Comparison of ENCODE assay signal across 19 cellular contexts in the genomic region with DNA sequence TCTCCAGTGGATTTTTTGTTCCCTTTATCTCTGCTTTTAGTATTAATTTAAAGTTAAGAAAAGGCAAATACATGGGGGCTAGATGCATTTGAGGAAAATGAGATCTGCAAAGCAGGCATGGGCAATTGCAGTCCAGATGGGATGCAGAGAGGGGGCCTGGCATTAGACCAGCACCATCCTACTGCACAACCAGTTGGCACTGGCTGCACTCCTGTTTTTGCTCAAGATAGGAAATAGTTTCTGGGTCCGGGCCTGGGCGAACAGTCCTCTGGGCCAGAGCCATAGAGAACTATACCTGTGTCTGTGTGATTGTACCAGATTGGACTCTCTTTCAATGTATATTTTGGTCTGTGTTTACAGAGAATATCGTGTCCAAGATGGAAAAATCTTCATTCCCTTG. TPM values are rescaled to one million over a fixed set of nuclear protein-coding genes. Genes with fewer than 3 reads are reported as not detected.
A peak's percentile ranks its signal among the peaks of the same experiment; 100 is the strongest.
DNase-seq lines count a peak whose midpoint lies in the region; TF ChIP-seq lines count a peak whose summit lies in the region.
"Had no signal": no experiment of that assay in that cellular context is flagged by ENCODE, and none has a peak within 500 bp of the region (broad histone marks: within the 10 kb centered on the region; RNA-seq: fewer than 3 reads in every experiment).

No MANE protein-coding gene starts in this region.

- H3K27ac ChIP-seq in mesenchymal stem cell (ENCODE audit: low read length, poor library complexity, severe bottlenecking) = no peak overlapping the region
- no peak overlapping the region for H3K27ac ChIP-seq in suprapubic skin
- no peak overlapping the region for H3K27ac ChIP-seq in uterus
- H3K27ac ChIP-seq: 22Rv1, BLaER1, C4-2B had no signal

- WGBS in mesenchymal stem cell = 97% methylated on average over 3 of the region's 3 CpGs
- WGBS in suprapubic skin = 95% methylated on average over 3 of the region's 3 CpGs

- H3K27me3 ChIP-seq in mesenchymal stem cell (ENCODE audit: control insufficient read depth in 1 of 2, insufficient read depth in 1 of 2, low read length in 2 of 2) = no peaks in the 10 kb centered on the region
- no peaks in the 10 kb centered on the region for H3K27me3 ChIP-seq in suprapubic skin
- H3K27me3 ChIP-seq in uterus = no peaks in the 10 kb centered on the region
- H3K27me3 ChIP-seq: BLaER1 had no signal

- intact Hi-C loops in uterus (cut with DNase I; ENCODE audit: low total_unique reads) = no loop called here

- no peak overlapping the region for H3K9ac ChIP-seq in mesenchymal stem cell (ENCODE audit: low read length)
- H3K9ac ChIP-seq: BLaER1 had no signal

- H3K36me3 ChIP-seq in mesenchymal stem cell (ENCODE audit: control insufficient read depth in 1 of 2, insufficient read depth in 2 of 2, low read depth in 1 of 2, low read length in 2 of 2) = peaks cover 0 to 7% of the 10 kb centered on the region in 2 experiments
- no peaks in the 10 kb centered on the region for H3K36me3 ChIP-seq in suprapubic skin
- H3K36me3 ChIP-seq in uterus = no peaks in the 10 kb centered on the region

- TF ChIP-seq POLR2A in suprapubic skin (IDR thresholded peaks at IDR 0.05) = no peak
- TF ChIP-seq POLR2A in uterus (IDR thresholded peaks at IDR 0.05) = no peak

- no peak overlapping the region for H2BK5ac ChIP-seq in mesenchymal stem cell (ENCODE audit: low read depth, low read length, poor library complexity, severe bottlenecking)

- H2BK15ac ChIP-seq in mesenchymal stem cell (ENCODE audit: low read depth, poor library complexity, severe bottlenecking) = no peak overlapping the region

- no peak for TF ChIP-seq EP300 in suprapubic skin (IDR thresholded peaks at IDR 0.05)

- H4K91ac ChIP-seq in mesenchymal stem cell (ENCODE audit: low read length) = no peak overlapping the region

- no peaks in the 10 kb centered on the region for H3K9me3 ChIP-seq in mesenchymal stem cell (ENCODE audit: control insufficient read depth, low read length)
- H3K9me3 ChIP-seq in suprapubic skin = no peaks in the 10 kb centered on the region
- H3K9me3 ChIP-seq in uterus = no peaks in the 10 kb centered on the region
- H3K9me3 ChIP-seq: Caco-2 had no signal

- no peaks in the 10 kb centered on the region for H3K79me1 ChIP-seq in mesenchymal stem cell (replicated peaks; ENCODE audit: low read length, poor library complexity, severe bottlenecking)

- H2BK12ac ChIP-seq in mesenchymal stem cell (ENCODE audit: low read length in 2 of 2) = no peak overlapping the region

- no peak overlapping the region for H2BK120ac ChIP-seq in mesenchymal stem cell (ENCODE audit: low read depth, low read length)

- TF ChIP-seq CTCF in suprapubic skin (IDR thresholded peaks at IDR 0.05) (no peak), uterus (IDR thresholded peaks at IDR 0.05) (no peak)

- no peak overlapping the region for H2AFZ ChIP-seq in mesenchymal stem cell (ENCODE audit: low read depth, low read length)
- H2AFZ ChIP-seq: GM23338 had no signal

- H3K18ac ChIP-seq in mesenchymal stem cell (ENCODE audit: low read depth in 1 of 2, low read length in 2 of 2) = no peak overlapping the region

- no peak overlapping the region for H3K23ac ChIP-seq in mesenchymal stem cell (ENCODE audit: low read length in 2 of 2)

- H3K4me3 ChIP-seq in mesenchymal stem cell (ENCODE audit: insufficient read depth in 1 of 2, low read depth in 1 of 2, low read length in 2 of 2) (no peak overlapping the region), suprapubic skin (no peak overlapping the region), uterus (no peak overlapping the region)
- H3K4me3 ChIP-seq: BLaER1, GM12878, GM23338 had no signal

- H3K4me1 ChIP-seq in mesenchymal stem cell (ENCODE audit: control insufficient read depth, insufficient read depth, low read depth, low read length) = no peaks in the 10 kb centered on the region
- no peaks in the 10 kb centered on the region for H3K4me1 ChIP-seq in suprapubic skin
- no peaks in the 10 kb centered on the region for H3K4me1 ChIP-seq in uterus
- H3K4me1 ChIP-seq: BLaER1, Caco-2 had no signal

- H2AK5ac ChIP-seq in mesenchymal stem cell (ENCODE audit: low read length, severe bottlenecking) = no peak overlapping the region

- no peak overlapping the region for H4K8ac ChIP-seq in mesenchymal stem cell (ENCODE audit: low read length)

- no peak overlapping the region for H3K4ac ChIP-seq in mesenchymal stem cell (ENCODE audit: low read depth in 1 of 2, low read length in 2 of 2)

- DNase-seq in DMS 273 (lab: John Stamatoyannopoulos, UW; ENCODE audit: unreplicated experiment) (peak; percentile 69), NCI-H1694 (lab: John Stamatoyannopoulos, UW) (peak; percentile 60), NCI-H446 treated with DMSO at 0.1 percent for 48 hours (lab: John Stamatoyannopoulos, UW) (peak; percentile 66), cerebellum (ENCODE audit: low spot score) (peak; percentile 84), mesenchymal stem cell (no peak), medulla oblongata (ENCODE audit: extremely low spot score) (no peak), suprapubic skin (ENCODE audit: low spot score in 2 of 2) (no peak), uterus (no peak)
- DNase-seq: Caco-2; CD4-positive, CD25-positive, alpha-beta regulatory T cell; CD8-positive, alpha-beta T cell; DMS53; DMS79 treated with DMSO at 0.1 percent for 48 hours; H9 had no signal

- no peak overlapping the region for H3K14ac ChIP-seq in mesenchymal stem cell (ENCODE audit: low read length in 2 of 2)

- no peak overlapping the region for H3K4me2 ChIP-seq in mesenchymal stem cell (ENCODE audit: low read length, poor library complexity, severe bottlenecking)
- H3K4me2 ChIP-seq: BLaER1, GM23338 had no signal

RNA-seq across cellular contexts. Expression of a gene that starts 34.0 kb away (rescaled TPM):
- total RNA-seq in cerebellum (13.2 TPM), suprapubic skin (10 to 100 TPM in 1 of 4 donors, 1 to 10 TPM in 3; 3.9 to 12.4 (median 6.7) TPM), uterus (10 to 100 TPM; 55.0 to 87.0 (median 57.9) TPM)
- polyA plus RNA-seq in mesenchymal stem cell (2013, experiment 1 of 2) = 55.1 TPM
- polyA plus RNA-seq in mesenchymal stem cell (2013, experiment 2 of 2) = 58.6 TPM

RNA-seq across cellular contexts. Expression of a gene that starts 34.0 kb away (rescaled TPM):
- total RNA-seq in cerebellum (46.9 TPM), suprapubic skin (10 to 100 TPM; 34.6 to 52.4 (median 44.2) TPM), uterus (10 to 100 TPM; 18.4 to 91.9 (median 68.6) TPM)
- 121 TPM for polyA plus RNA-seq in mesenchymal stem cell (2013, experiment 1 of 2)
- 125 TPM for polyA plus RNA-seq in mesenchymal stem cell (2013, experiment 2 of 2)

Comparison
In these comparisons a context has a peak if more than half of its experiments do, and no peak if none do; other contexts are left out.
1. DNase-seq: peak in DMS 273 (single experiment), NCI-H1694 (single experiment), NCI-H446 treated with DMSO at 0.1 percent for 48 hours (single experiment) and cerebellum (single experiment); none in mesenchymal stem cell (single experiment), medulla oblongata (single experiment), suprapubic skin (0 of 2) and uterus (0 of 2).